In the genomic region with DNA sequence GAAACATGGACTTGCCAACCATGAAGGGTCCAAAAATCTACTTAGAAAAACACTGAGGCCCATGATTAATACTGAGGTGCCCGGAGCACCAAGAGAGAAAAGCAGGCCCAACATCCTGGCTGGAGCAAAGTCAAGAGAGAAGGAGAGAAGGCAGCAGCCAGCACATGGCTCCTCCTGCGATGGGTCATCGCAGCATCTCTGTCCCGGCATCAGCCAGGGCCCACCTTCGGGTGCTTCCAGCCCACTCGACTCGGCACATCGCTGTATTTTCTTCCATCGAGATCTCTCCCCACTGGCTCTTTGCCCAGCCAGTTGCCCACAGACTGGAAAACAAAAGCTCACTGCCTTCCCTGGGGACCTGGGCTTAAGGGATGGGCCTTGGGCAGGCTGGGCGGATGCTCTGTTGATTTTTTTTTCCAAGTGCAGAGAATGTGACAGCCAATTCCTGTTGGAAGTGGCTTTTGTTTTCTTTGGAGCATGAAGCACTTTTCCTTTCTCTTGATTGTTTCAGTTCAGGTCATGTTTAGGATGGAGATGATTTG, we compare ENCODE assay signal across 8 cellular contexts. TPM values are rescaled to one million over a fixed set of nuclear protein-coding genes. Genes with fewer than 3 reads are reported as not detected.
A peak's percentile ranks its signal among the peaks of the same experiment; 100 is the strongest.
DNase-seq lines count a peak whose midpoint lies in the region; ATAC-seq and TF ChIP-seq lines count a peak whose summit lies in the region.

No MANE protein-coding gene starts in this region.

- peak; percentile 34 for ATAC-seq in left lobe of liver

- H3K4me1 ChIP-seq in thyroid gland: peaks cover 17 to 22% of the 10 kb centered on the region in 2 donors

- peak; percentile 98 for DNase-seq in LHCN-M2 (ENCODE audit: low read depth)
- peak; percentile 76 for DNase-seq in astrocyte of the hippocampus (ENCODE audit: low read depth, low spot score)
- no peak for DNase-seq in left lobe of liver (ENCODE audit: low spot score)
- DNase-seq in thyroid gland: peak; percentile 77 to 79
- no peak for DNase-seq in MV-4-11 (lab: John Stamatoyannopoulos, UW)
- DNase-seq in occipital lobe (lab: John Stamatoyannopoulos, UW): no peak
- no peak for DNase-seq in NCI-H774 (lab: John Stamatoyannopoulos, UW)
- no peak for DNase-seq in HuH-7 (ENCODE audit: low spot score)

- WGBS in thyroid gland, 2 donors: 5 to 9% methylated on average over 10 of the region's 10 CpGs

- intact Hi-C loops in thyroid gland (cut with DNase I): no loop called here

- H3K36me3 ChIP-seq in thyroid gland: no peaks in the 10 kb centered on the region

- no peak overlapping the region for H3K4me3 ChIP-seq in thyroid gland (replicated peaks in 1 of 3)

- no peaks in the 10 kb centered on the region for H3K9me3 ChIP-seq in thyroid gland

- no peak for TF ChIP-seq POLR2A in thyroid gland (IDR thresholded peaks at IDR 0.05)

- TF ChIP-seq CTCF in thyroid gland (IDR thresholded peaks at IDR 0.05): no peak

- peak overlapping the region; percentile 85 to 95 (median 89) for H3K27ac ChIP-seq in thyroid gland

- no peaks in the 10 kb centered on the region for H3K27me3 ChIP-seq in thyroid gland

RNA-seq across cellular contexts. Expression of gene CYB5B, which starts 58.1 kb away (rescaled TPM):
- total RNA-seq in LHCN-M2 (2014; rRNA removed) (60.7 and 67.3 TPM in 2 replicates), left lobe of liver (27.1 TPM), thyroid gland (10 to 100 TPM; 40.4 to 61.5 (median 50.4) TPM), occipital lobe (45.4 TPM)
- 86.2 TPM for polyA plus RNA-seq in LHCN-M2 (2012)

Comparison
In these comparisons a context has a peak if more than half of its experiments do, and no peak if none do; other contexts are left out.
1. DNase-seq: peak in LHCN-M2 (single experiment), astrocyte of the hippocampus (single experiment) and thyroid gland (2 of 2); none in left lobe of liver (single experiment), MV-4-11 (single experiment), occipital lobe (single experiment), NCI-H774 (single experiment) and HuH-7 (single experiment).